Comparison of ENCODE assay signal across 1 cellular context in the genomic region with DNA sequence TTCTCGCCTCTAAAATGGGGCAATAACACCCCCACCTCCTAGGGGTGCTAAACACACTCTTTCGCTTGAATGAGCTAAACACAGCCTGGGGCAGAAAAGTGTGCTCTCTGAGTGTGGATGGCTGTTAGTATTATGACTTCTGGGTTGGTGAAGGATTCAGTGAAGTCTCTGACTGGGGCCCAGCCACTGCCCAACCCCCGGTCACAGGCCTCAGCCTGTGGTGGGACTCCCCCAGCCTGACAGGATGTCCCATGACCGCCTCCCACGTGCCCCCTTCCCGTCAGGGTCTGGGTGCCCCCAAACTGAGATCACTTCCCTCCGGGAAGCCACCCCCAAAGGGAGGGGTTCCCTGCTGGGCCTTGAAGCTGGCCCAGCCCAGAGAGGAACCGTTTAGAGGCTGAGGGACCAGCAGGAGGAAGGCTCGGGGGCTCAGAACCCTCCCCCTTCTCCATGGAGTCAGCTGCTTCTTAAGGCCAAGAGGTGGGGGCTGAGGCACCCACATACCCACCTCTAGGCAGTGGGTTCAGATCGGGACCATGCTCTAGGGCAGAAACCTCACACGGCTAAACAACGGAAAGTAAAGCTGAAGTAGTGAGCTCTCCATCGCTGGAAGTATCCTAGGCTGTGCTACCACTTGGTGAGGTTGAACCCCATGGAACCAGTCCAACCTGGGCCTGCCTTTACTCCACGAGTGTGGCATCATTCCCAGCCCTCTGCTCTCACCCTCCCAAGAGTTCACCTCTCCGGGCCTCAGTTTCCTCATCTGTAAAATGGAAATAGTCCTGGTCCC.
TF ChIP-seq lines count a peak whose summit lies in the region.

No MANE protein-coding gene starts in this region.

TF ChIP-seq in SK-N-SH, 30 proteins besides CTCF, POLR2A, EP300 and RAD21 (continued from another document):
- TF ChIP-seq YY1 (IDR thresholded peaks at IDR 0.05; ENCODE audit: low read depth) (no peak), CHD2 (IDR thresholded peaks at IDR 0.05; ENCODE audit: low read length, partially characterized antibody) (no peak), GATA2 (CRISPR knock-in tag; IDR thresholded peaks at IDR 0.05) (no peak), IRF3 (IDR thresholded peaks at IDR 0.05; ENCODE audit: low read depth, low read length) (no peak), TAF1 (IDR thresholded peaks at IDR 0.05; ENCODE audit: borderline replicate concordance, low read depth, low read length) (no peak), RXRA (IDR thresholded peaks at IDR 0.05; ENCODE audit: borderline replicate concordance, low read depth) (no peak)
- TF ChIP-seq, protein P1, sequence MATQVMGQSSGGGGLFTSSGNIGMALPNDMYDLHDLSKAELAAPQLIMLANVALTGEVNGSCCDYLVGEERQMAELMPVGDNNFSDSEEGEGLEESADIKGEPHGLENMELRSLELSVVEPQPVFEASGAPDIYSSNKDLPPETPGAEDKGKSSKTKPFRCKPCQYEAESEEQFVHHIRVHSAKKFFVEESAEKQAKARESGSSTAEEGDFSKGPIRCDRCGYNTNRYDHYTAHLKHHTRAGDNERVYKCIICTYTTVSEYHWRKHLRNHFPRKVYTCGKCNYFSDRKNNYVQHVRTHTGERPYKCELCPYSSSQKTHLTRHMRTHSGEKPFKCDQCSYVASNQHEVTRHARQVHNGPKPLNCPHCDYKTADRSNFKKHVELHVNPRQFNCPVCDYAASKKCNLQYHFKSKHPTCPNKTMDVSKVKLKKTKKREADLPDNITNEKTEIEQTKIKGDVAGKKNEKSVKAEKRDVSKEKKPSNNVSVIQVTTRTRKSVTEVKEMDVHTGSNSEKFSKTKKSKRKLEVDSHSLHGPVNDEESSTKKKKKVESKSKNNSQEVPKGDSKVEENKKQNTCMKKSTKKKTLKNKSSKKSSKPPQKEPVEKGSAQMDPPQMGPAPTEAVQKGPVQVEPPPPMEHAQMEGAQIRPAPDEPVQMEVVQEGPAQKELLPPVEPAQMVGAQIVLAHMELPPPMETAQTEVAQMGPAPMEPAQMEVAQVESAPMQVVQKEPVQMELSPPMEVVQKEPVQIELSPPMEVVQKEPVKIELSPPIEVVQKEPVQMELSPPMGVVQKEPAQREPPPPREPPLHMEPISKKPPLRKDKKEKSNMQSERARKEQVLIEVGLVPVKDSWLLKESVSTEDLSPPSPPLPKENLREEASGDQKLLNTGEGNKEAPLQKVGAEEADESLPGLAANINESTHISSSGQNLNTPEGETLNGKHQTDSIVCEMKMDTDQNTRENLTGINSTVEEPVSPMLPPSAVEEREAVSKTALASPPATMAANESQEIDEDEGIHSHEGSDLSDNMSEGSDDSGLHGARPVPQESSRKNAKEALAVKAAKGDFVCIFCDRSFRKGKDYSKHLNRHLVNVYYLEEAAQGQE (IDR thresholded peaks at IDR 0.05; ENCODE audit: low read depth, low read length): no peak
TF ChIP-seq in SK-N-SH: peak in this region for 0.
